Comparison of ENCODE assay signal across 9 cellular contexts in the genomic region with DNA sequence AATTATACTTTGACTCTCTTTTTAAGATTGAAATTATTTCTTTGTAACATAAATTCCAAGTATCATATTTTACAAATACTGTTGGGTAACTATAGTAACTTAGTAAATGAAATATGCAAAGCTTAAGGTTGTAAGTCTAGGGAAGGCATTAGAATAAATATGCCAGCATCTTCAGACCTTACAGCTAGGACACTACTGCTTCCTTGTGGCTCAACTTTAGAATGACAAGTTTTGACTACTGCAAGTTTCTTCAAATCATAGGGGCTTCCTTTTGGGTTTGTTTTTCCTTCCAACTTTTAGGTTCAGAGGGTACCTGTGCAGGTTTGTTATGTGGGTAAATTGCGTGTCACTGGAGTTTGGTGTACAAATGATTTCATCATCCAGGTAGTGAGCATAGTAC. TPM values are rescaled to one million over a fixed set of nuclear protein-coding genes. Genes with fewer than 3 reads are reported as not detected.
DNase-seq lines count a peak whose midpoint lies in the region; ATAC-seq and TF ChIP-seq lines count a peak whose summit lies in the region.
"Had no signal": no experiment of that assay in that cellular context is flagged by ENCODE, and none has a peak within 500 bp of the region (broad histone marks: within the 10 kb centered on the region; RNA-seq: fewer than 3 reads in every experiment).

No MANE protein-coding gene starts in this region.

- TF ChIP-seq RAD21 in Ishikawa (IDR thresholded peaks at IDR 0.05; ENCODE audit: low read depth): peak; percentile 70

- no peaks in the 10 kb centered on the region for H3K27me3 ChIP-seq in CD8-positive, alpha-beta T cell (ENCODE audit: insufficient read depth, low read length)
- H3K27me3 ChIP-seq in neuronal stem cell (ENCODE audit: control insufficient read depth in 3 of 3, insufficient read depth in 3 of 3, low read depth in 1 of 3, low read length in 3 of 3) (peaks cover 0 to 18% (median 0%) of the 10 kb centered on the region in 3 experiments), right atrium auricular region (no peaks in the 10 kb centered on the region)

- H4K8ac ChIP-seq in neuronal stem cell (ENCODE audit: low read depth, low read length): no peak overlapping the region

- ATAC-seq in CD8-positive, alpha-beta T cell: peak; percentile 54

- no peak overlapping the region for H3K4ac ChIP-seq in neuronal stem cell (ENCODE audit: low read length)

- H3K9ac ChIP-seq in neuronal stem cell (ENCODE audit: low read depth, low read length, poor library complexity): no peak overlapping the region

- no peak for TF ChIP-seq CTCF in CD8-positive, alpha-beta T cell (IDR thresholded peaks at IDR 0.05)
- peak in 1 of 2 donors; percentile 65 for TF ChIP-seq CTCF in right atrium auricular region (IDR thresholded peaks at IDR 0.05)

- TF ChIP-seq EP300 in Ishikawa (IDR thresholded peaks at IDR 0.05; ENCODE audit: borderline replicate concordance): no peak

- no peak overlapping the region for H2AFZ ChIP-seq in neuronal stem cell (ENCODE audit: low read length)

- H3K4me1 Mint-ChIP-seq in CD8-positive, alpha-beta T cell (ENCODE audit: low read depth): no peaks in the 10 kb centered on the region
- H3K4me1 Mint-ChIP-seq in activated T-cell treated with anti-CD3 and anti-CD28 coated beads, Interleukin-2, amount 50 U/mL, for 24 hours (ENCODE audit: low read depth): no peaks in the 10 kb centered on the region

- WGBS in neuronal stem cell (ENCODE audit: extremely low coverage in 2 of 2, insufficient read length in 2 of 2, insufficient replicate concordance in 1 of 2), 2 donors: no CpG with 5 or more reads among the region's 1 CpG

- no peaks in the 10 kb centered on the region for H3K36me3 Mint-ChIP-seq in CD8-positive, alpha-beta T cell
- no peaks in the 10 kb centered on the region for H3K36me3 Mint-ChIP-seq in activated T-cell treated with anti-CD3 and anti-CD28 coated beads, Interleukin-2, amount 50 U/mL, for 24 hours (ENCODE audit: low read depth)

- H2AK5ac ChIP-seq in neuronal stem cell (ENCODE audit: low read depth, low read length): no peak overlapping the region

- peaks cover 11% of the 10 kb centered on the region for H3K27me3 Mint-ChIP-seq in CD8-positive, alpha-beta T cell (ENCODE audit: low read depth)
- H3K27me3 Mint-ChIP-seq in activated T-cell treated with anti-CD3 and anti-CD28 coated beads, Interleukin-2, amount 50 U/mL, for 24 hours: peaks cover 10% of the 10 kb centered on the region

- H3K4me2 ChIP-seq in neuronal stem cell (ENCODE audit: insufficient read depth, low read length, poor library complexity, severe bottlenecking): no peak overlapping the region

- H3K79me1 ChIP-seq in neuronal stem cell (ENCODE audit: low read depth, low read length): no peaks in the 10 kb centered on the region

- H3K18ac ChIP-seq in neuronal stem cell (ENCODE audit: low read length): no peak overlapping the region

- H2BK120ac ChIP-seq in neuronal stem cell (ENCODE audit: low read depth, low read length): no peak overlapping the region

- H3K9me3 ChIP-seq in CD8-positive, alpha-beta T cell (ENCODE audit: low read length): no peaks in the 10 kb centered on the region
- H3K9me3 ChIP-seq in neuronal stem cell (replicated peaks in 1 of 2; ENCODE audit: control insufficient read depth in 2 of 2, insufficient read depth in 1 of 2, low read depth in 1 of 2, low read length in 2 of 2): peaks cover 0 to 1% of the 10 kb centered on the region in 2 donors
- no peaks in the 10 kb centered on the region for H3K9me3 ChIP-seq in right atrium auricular region

- no peak overlapping the region for H3K4me3 Mint-ChIP-seq in CD8-positive, alpha-beta T cell
- no peak overlapping the region for H3K4me3 Mint-ChIP-seq in activated T-cell treated with anti-CD3 and anti-CD28 coated beads, Interleukin-2, amount 50 U/mL, for 24 hours

- peaks cover 9% of the 10 kb centered on the region for H3K9me3 Mint-ChIP-seq in CD8-positive, alpha-beta T cell
- H3K9me3 Mint-ChIP-seq in activated T-cell treated with anti-CD3 and anti-CD28 coated beads, Interleukin-2, amount 50 U/mL, for 24 hours: peaks cover 5% of the 10 kb centered on the region

- H3K4me1 ChIP-seq in CD8-positive, alpha-beta T cell (ENCODE audit: insufficient read depth, low read length): no peaks in the 10 kb centered on the region
- H3K4me1 ChIP-seq in neuronal stem cell (ENCODE audit: control insufficient read depth in 2 of 2, insufficient read depth in 1 of 2, low read depth in 1 of 2, low read length in 2 of 2) (no peaks in the 10 kb centered on the region), right atrium auricular region (no peaks in the 10 kb centered on the region)

- H3K14ac ChIP-seq in neuronal stem cell (ENCODE audit: low read length): no peak overlapping the region

- H3K27ac ChIP-seq in CD8-positive, alpha-beta T cell (ENCODE audit: low read depth, low read length): no peak overlapping the region
- H3K27ac ChIP-seq in neuronal stem cell (replicated peaks; ENCODE audit: low read length): no peak overlapping the region
- H3K27ac ChIP-seq in right atrium auricular region: no peak overlapping the region

- no peak overlapping the region for H2BK12ac ChIP-seq in neuronal stem cell (ENCODE audit: low read length)

- POLR2A ChIA-PET in CD8-positive, alpha-beta T cell (lab: Charles Lee): no interaction called here

- no peak overlapping the region for H3K4me3 ChIP-seq in CD8-positive, alpha-beta T cell (ENCODE audit: low read depth, low read length)
- H3K4me3 ChIP-seq in neuronal stem cell (ENCODE audit: low read length in 2 of 2): no peak overlapping the region
- no peak overlapping the region for H3K4me3 ChIP-seq in right atrium auricular region

- H2BK15ac ChIP-seq in neuronal stem cell (ENCODE audit: low read length): no peak overlapping the region

- intact Hi-C loops in CD8-positive, alpha-beta T cell (cut with DNase I, micrococcal nuclease): loop anchor here (2.0 to 10.0 kb wide), 6 partner anchors 168 to 512 kb away; partner anchors contain the start of gene CCDC184 (in 1 of the 2)

- no peak overlapping the region for H3K23ac ChIP-seq in neuronal stem cell (ENCODE audit: low read depth, low read length, poor library complexity)

- H2BK5ac ChIP-seq in neuronal stem cell (ENCODE audit: low read length): no peak overlapping the region

- no peak for DNase-seq in CD8-positive, alpha-beta T cell
- peak; percentile 70 for DNase-seq in amniotic epithelial cell (ENCODE audit: low read depth)
- DNase-seq in medulla oblongata (ENCODE audit: extremely low spot score): peak; percentile 17
- no peak for DNase-seq in activated CD4-positive, alpha-beta T cell treated with anti-CD3 and anti-CD28 coated beads, Interleukin-2, amount 50 U/mL, for 1 hour
- DNase-seq in neuronal stem cell (ENCODE audit: low spot score): no peak
- no peak for DNase-seq in right atrium auricular region (ENCODE audit: low spot score)
- no peak for DNase-seq in activated T-cell treated with anti-CD3 and anti-CD28 coated beads, Interleukin-2, amount 50 U/mL, for 24 hours
- DNase-seq: activated CD8-positive, alpha-beta memory T cell treated with anti-CD3 and anti-CD28 coated beads for 24 hours had no signal

- no peaks in the 10 kb centered on the region for H3K36me3 ChIP-seq in CD8-positive, alpha-beta T cell (ENCODE audit: insufficient read depth, low read length)
- H3K36me3 ChIP-seq in neuronal stem cell (replicated peaks in 1 of 2; ENCODE audit: control insufficient read depth in 2 of 2, insufficient read depth in 2 of 2, low read length in 2 of 2) (no peaks in the 10 kb centered on the region), right atrium auricular region (no peaks in the 10 kb centered on the region)

- H4K91ac ChIP-seq in neuronal stem cell (ENCODE audit: low read depth, low read length, poor library complexity): no peak overlapping the region

- CTCF ChIA-PET in CD8-positive, alpha-beta T cell (lab: Charles Lee): interaction anchor here (0.7 to 3.6 kb wide), 11 partner anchors 12 to 425 kb away, joined by 3 to 26 read pairs (median 3); no protein-coding TSS in a partner anchor

- no peak overlapping the region for H3K27ac Mint-ChIP-seq in CD8-positive, alpha-beta T cell
- H3K27ac Mint-ChIP-seq in activated T-cell treated with anti-CD3 and anti-CD28 coated beads, Interleukin-2, amount 50 U/mL, for 24 hours: no peak overlapping the region

TF ChIP-seq in Ishikawa, 13 proteins besides CTCF, POLR2A, EP300 and RAD21 (continues in another document):
- TF ChIP-seq TAF1 (IDR thresholded peaks at IDR 0.05; ENCODE audit: low read depth): no peak
- no peak for TF ChIP-seq TCF12 (IDR thresholded peaks at IDR 0.05; ENCODE audit: low read depth)
- TF ChIP-seq YY1 (IDR thresholded peaks at IDR 0.05; ENCODE audit: low read depth): no peak
- TF ChIP-seq CREB1 (IDR thresholded peaks at IDR 0.05; ENCODE audit: low read depth): no peak
- no peak for TF ChIP-seq ZBTB7A (IDR thresholded peaks at IDR 0.05; ENCODE audit: low read depth)
- no peak for TF ChIP-seq NFIC (IDR thresholded peaks at IDR 0.05)
- no peak for TF ChIP-seq REST (IDR thresholded peaks at IDR 0.05; ENCODE audit: low read depth)

RNA-seq across cellular contexts. Expression of gene ANP32D, which starts 17.7 kb away (rescaled TPM):
- not detected for total RNA-seq in CD8-positive, alpha-beta T cell
- polyA plus RNA-seq in neuronal stem cell (2013, experiment 1 of 2): not detected
- not detected for polyA plus RNA-seq in neuronal stem cell (2013, experiment 2 of 2)
- not detected for total RNA-seq in right atrium auricular region

RNA-seq across cellular contexts. Expression of gene C12orf54, which starts 27.6 kb away (rescaled TPM):
- total RNA-seq in CD8-positive, alpha-beta T cell: not detected
- polyA plus RNA-seq in neuronal stem cell (2013, experiment 1 of 2): not detected
- not detected for polyA plus RNA-seq in neuronal stem cell (2013, experiment 2 of 2)
- total RNA-seq in right atrium auricular region: not detected

Comparison
In these comparisons a context has a peak if more than half of its experiments do, and no peak if none do; other contexts are left out.
1. DNase-seq: peak in amniotic epithelial cell (single experiment) and medulla oblongata (single experiment); none in CD8-positive, alpha-beta T cell (0 of 7), activated CD4-positive, alpha-beta T cell treated with anti-CD3 and anti-CD28 coated beads, Interleukin-2, amount 50 U/mL, for 1 hour (single experiment), neuronal stem cell (single experiment), right atrium auricular region (single experiment) and activated T-cell treated with anti-CD3 and anti-CD28 coated beads, Interleukin-2, amount 50 U/mL, for 24 hours (single experiment).